1 cellular context compared by ENCODE assay signal in the genomic region with DNA sequence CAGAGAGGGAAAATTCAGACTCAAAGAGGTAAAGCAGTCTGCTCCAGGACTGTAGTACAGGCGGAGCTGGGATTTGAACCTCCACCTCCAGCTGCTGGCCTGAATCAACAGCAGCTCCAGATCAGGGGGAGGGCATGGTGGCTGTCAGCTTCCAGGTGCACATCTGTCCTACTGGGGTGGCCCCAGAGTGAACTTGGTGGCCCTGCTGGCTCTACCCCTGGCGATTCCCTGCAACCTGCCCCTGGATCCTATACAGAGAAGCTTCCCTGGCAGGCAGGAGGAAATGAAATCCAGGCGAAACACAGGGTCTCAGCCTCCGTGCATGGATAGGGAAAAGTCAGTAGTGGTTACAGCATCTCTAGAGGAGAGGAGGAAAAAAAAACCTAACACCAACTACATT.
TF ChIP-seq lines count a peak whose summit lies in the region.

No MANE protein-coding gene starts in this region.

TF ChIP-seq in H1, 55 proteins besides CTCF, POLR2A, EP300 and RAD21:
- no peak for TF ChIP-seq GTF2F1 (IDR thresholded peaks at IDR 0.05; ENCODE audit: borderline replicate concordance, low read depth, low read length)
- TF ChIP-seq KDM4A (IDR thresholded peaks at IDR 0.05; ENCODE audit: low read depth, low read length, severe bottlenecking), result no peak
- TF ChIP-seq, protein P1, sequence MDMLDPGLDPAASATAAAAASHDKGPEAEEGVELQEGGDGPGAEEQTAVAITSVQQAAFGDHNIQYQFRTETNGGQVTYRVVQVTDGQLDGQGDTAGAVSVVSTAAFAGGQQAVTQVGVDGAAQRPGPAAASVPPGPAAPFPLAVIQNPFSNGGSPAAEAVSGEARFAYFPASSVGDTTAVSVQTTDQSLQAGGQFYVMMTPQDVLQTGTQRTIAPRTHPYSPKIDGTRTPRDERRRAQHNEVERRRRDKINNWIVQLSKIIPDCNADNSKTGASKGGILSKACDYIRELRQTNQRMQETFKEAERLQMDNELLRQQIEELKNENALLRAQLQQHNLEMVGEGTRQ (IDR thresholded peaks at IDR 0.05; ENCODE audit: low read length), result no peak
- no peak for TF ChIP-seq CHD1 (IDR thresholded peaks at IDR 0.05; ENCODE audit: low read depth, low read length)
- no peak for TF ChIP-seq KDM5A (IDR thresholded peaks at IDR 0.05; ENCODE audit: low read length)
- TF ChIP-seq POLR2AphosphoS5 (IDR thresholded peaks at IDR 0.05; ENCODE audit: low read depth, low read length), result no peak
- TF ChIP-seq ZNF274 (IDR thresholded peaks at IDR 0.05; ENCODE audit: borderline replicate concordance, extremely low read depth, low read length), result no peak
- TF ChIP-seq SAP30 (IDR thresholded peaks at IDR 0.05; ENCODE audit: insufficient read depth, insufficient replicate concordance, low read length), result no peak
- no peak for TF ChIP-seq SP4 (IDR thresholded peaks at IDR 0.05; ENCODE audit: low read length)
- TF ChIP-seq RBBP5 (IDR thresholded peaks at IDR 0.05; ENCODE audit: borderline replicate concordance, low read depth, low read length), result no peak
- TF ChIP-seq RXRA (IDR thresholded peaks at IDR 0.05; ENCODE audit: insufficient read depth, low read depth, low read length), result no peak
- no peak for TF ChIP-seq TAF7 (optimal IDR thresholded peaks at IDR 0.05; ENCODE audit: borderline replicate concordance, low read depth, low read length)
- TF ChIP-seq JUN (IDR thresholded peaks at IDR 0.05; ENCODE audit: low read depth, low read length), result no peak
- no peak for TF ChIP-seq POU5F1 (IDR thresholded peaks at IDR 0.05; ENCODE audit: low read depth, low read length)
- TF ChIP-seq, protein P2, sequence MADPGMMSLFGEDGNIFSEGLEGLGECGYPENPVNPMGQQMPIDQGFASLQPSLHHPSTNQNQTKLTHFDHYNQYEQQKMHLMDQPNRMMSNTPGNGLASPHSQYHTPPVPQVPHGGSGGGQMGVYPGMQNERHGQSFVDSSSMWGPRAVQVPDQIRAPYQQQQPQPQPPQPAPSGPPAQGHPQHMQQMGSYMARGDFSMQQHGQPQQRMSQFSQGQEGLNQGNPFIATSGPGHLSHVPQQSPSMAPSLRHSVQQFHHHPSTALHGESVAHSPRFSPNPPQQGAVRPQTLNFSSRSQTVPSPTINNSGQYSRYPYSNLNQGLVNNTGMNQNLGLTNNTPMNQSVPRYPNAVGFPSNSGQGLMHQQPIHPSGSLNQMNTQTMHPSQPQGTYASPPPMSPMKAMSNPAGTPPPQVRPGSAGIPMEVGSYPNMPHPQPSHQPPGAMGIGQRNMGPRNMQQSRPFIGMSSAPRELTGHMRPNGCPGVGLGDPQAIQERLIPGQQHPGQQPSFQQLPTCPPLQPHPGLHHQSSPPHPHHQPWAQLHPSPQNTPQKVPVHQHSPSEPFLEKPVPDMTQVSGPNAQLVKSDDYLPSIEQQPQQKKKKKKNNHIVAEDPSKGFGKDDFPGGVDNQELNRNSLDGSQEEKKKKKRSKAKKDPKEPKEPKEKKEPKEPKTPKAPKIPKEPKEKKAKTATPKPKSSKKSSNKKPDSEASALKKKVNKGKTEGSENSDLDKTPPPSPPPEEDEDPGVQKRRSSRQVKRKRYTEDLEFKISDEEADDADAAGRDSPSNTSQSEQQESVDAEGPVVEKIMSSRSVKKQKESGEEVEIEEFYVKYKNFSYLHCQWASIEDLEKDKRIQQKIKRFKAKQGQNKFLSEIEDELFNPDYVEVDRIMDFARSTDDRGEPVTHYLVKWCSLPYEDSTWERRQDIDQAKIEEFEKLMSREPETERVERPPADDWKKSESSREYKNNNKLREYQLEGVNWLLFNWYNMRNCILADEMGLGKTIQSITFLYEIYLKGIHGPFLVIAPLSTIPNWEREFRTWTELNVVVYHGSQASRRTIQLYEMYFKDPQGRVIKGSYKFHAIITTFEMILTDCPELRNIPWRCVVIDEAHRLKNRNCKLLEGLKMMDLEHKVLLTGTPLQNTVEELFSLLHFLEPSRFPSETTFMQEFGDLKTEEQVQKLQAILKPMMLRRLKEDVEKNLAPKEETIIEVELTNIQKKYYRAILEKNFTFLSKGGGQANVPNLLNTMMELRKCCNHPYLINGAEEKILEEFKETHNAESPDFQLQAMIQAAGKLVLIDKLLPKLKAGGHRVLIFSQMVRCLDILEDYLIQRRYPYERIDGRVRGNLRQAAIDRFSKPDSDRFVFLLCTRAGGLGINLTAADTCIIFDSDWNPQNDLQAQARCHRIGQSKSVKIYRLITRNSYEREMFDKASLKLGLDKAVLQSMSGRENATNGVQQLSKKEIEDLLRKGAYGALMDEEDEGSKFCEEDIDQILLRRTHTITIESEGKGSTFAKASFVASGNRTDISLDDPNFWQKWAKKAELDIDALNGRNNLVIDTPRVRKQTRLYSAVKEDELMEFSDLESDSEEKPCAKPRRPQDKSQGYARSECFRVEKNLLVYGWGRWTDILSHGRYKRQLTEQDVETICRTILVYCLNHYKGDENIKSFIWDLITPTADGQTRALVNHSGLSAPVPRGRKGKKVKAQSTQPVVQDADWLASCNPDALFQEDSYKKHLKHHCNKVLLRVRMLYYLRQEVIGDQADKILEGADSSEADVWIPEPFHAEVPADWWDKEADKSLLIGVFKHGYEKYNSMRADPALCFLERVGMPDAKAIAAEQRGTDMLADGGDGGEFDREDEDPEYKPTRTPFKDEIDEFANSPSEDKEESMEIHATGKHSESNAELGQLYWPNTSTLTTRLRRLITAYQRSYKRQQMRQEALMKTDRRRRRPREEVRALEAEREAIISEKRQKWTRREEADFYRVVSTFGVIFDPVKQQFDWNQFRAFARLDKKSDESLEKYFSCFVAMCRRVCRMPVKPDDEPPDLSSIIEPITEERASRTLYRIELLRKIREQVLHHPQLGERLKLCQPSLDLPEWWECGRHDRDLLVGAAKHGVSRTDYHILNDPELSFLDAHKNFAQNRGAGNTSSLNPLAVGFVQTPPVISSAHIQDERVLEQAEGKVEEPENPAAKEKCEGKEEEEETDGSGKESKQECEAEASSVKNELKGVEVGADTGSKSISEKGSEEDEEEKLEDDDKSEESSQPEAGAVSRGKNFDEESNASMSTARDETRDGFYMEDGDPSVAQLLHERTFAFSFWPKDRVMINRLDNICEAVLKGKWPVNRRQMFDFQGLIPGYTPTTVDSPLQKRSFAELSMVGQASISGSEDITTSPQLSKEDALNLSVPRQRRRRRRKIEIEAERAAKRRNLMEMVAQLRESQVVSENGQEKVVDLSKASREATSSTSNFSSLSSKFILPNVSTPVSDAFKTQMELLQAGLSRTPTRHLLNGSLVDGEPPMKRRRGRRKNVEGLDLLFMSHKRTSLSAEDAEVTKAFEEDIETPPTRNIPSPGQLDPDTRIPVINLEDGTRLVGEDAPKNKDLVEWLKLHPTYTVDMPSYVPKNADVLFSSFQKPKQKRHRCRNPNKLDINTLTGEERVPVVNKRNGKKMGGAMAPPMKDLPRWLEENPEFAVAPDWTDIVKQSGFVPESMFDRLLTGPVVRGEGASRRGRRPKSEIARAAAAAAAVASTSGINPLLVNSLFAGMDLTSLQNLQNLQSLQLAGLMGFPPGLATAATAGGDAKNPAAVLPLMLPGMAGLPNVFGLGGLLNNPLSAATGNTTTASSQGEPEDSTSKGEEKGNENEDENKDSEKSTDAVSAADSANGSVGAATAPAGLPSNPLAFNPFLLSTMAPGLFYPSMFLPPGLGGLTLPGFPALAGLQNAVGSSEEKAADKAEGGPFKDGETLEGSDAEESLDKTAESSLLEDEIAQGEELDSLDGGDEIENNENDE (IDR thresholded peaks at IDR 0.05; ENCODE audit: insufficient replicate concordance, low read length), result no peak
- no peak for TF ChIP-seq BACH1 (IDR thresholded peaks at IDR 0.05; ENCODE audit: low read length)
- TF ChIP-seq SIX5 (IDR thresholded peaks at IDR 0.05; ENCODE audit: low read depth, low read length), result no peak
- TF ChIP-seq CHD2 (IDR thresholded peaks at IDR 0.05; ENCODE audit: low read length), result no peak
- TF ChIP-seq SP2 (IDR thresholded peaks at IDR 0.05; ENCODE audit: low read length), result no peak
TF ChIP-seq in H1: peak in this region for 0.
